9 cellular contexts compared by ENCODE assay signal in the genomic region with DNA sequence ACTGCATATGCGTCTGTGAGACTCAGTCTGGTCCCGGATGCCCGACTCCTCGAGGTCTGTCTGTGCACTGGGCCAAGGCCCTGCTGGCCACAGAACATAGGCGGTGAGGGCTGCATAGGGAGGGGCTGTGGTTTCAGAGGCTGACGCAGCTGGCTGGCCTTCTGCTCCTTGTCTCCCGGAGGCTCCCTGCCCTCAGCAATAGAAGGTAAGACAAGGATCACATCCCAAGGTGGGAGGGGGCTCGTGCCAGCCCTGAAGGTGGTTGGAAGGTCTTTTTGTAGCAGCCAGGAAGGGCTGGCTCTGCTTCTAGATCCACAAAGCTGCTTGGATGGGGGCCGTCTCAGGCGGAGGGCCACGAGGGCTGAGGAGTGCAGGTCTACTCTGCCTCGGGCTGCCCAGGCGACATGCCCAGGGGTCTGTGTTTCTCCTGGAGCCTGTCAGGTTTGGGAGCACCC.
DNase-seq lines count a peak whose midpoint lies in the region; ATAC-seq, FAIRE-seq and TF ChIP-seq lines count a peak whose summit lies in the region.
"Had no signal": no experiment of that assay in that cellular context is flagged by ENCODE, and none has a peak within 500 bp of the region (broad histone marks: within the 10 kb centered on the region; RNA-seq: fewer than 3 reads in every experiment).

No MANE protein-coding gene starts in this region.

- H3K27me3 Mint-ChIP-seq in progenitor cell of endocrine pancreas = peaks cover 5% of the 10 kb centered on the region

- peaks cover 2% of the 10 kb centered on the region for H3K4me1 Mint-ChIP-seq in progenitor cell of endocrine pancreas (ENCODE audit: low read depth)

- H3K9me3 ChIP-seq in adrenal gland (replicated peaks in 1 of 3) (no peaks in the 10 kb centered on the region), upper lobe of right lung (no peaks in the 10 kb centered on the region)

- H3K4me1 ChIP-seq in adrenal gland (replicated peaks in 1 of 2) = peaks cover 0 to 13% of the 10 kb centered on the region in 2 donors
- no peaks in the 10 kb centered on the region for H3K4me1 ChIP-seq in upper lobe of right lung

- peak; percentile 41 for ATAC-seq in upper lobe of right lung

- TF ChIP-seq CTCF in adrenal gland (IDR thresholded peaks at IDR 0.05) (peak in 4 of 6 experiments; percentile 18 to 38 (median 22)), upper lobe of right lung (IDR thresholded peaks at IDR 0.05) (no peak), progenitor cell of endocrine pancreas (IDR thresholded peaks at IDR 0.05; ENCODE audit: unreplicated experiment) (no peak)

- H3K27ac ChIP-seq in adrenal gland (peak overlapping the region in 4 of 5 donors; percentile 43 to 96 (median 84)), upper lobe of right lung (no peak overlapping the region)

- H3K27me3 ChIP-seq in adrenal gland (no peaks in the 10 kb centered on the region), upper lobe of right lung (no peaks in the 10 kb centered on the region)

- no peaks in the 10 kb centered on the region for H3K36me3 Mint-ChIP-seq in progenitor cell of endocrine pancreas (ENCODE audit: insufficient read depth)

- no peak overlapping the region for H3K27ac Mint-ChIP-seq in progenitor cell of endocrine pancreas

- H3K4me3 ChIP-seq in adrenal gland (peak overlapping the region in 2 of 4 donors; percentile 34 to 57), upper lobe of right lung (no peak overlapping the region)

- H3K36me3 ChIP-seq in adrenal gland (replicated peaks in 1 of 2) (no peaks in the 10 kb centered on the region), upper lobe of right lung (no peaks in the 10 kb centered on the region)

- H3K4me3 Mint-ChIP-seq in progenitor cell of endocrine pancreas (ENCODE audit: low read depth) = no peak overlapping the region

- peaks cover 3% of the 10 kb centered on the region for H3K9me3 Mint-ChIP-seq in progenitor cell of endocrine pancreas (ENCODE audit: low read depth)

- intact Hi-C loops in adrenal gland (cut with DNase I) (no loop called here), upper lobe of right lung (cut with DNase I) (no loop called here)

- DNase-seq in NCI-H82 (lab: John Stamatoyannopoulos, UW) (peak; percentile 47), NCI-H82 treated with DMSO at 0.1 percent for 48 hours (lab: John Stamatoyannopoulos, UW; ENCODE audit: unreplicated experiment) (no peak), adrenal gland (peak; percentile 85 to 95 (median 93)), kidney glomerular epithelial cell (lab: John Stamatoyannopoulos, UW) (peak; percentile 68), upper lobe of right lung (no peak), GM12891 (ENCODE audit: insufficient read length, low spot score) (no peak), progenitor cell of endocrine pancreas (ENCODE audit: low spot score, unreplicated experiment) (no peak), HCEC 1CT (no peak)
- DNase-seq: stimulated activated CD4-positive, alpha-beta T cell treated with anti-CD3 and anti-CD28 coated beads, Interleukin-15, amount 100 ng/mL, for 24 hours had no signal

- no peak for FAIRE-seq in GM12891 (lab: Jason Lieb, UNC)

- TF ChIP-seq POLR2A in adrenal gland (IDR thresholded peaks at IDR 0.05) (peak in 1 of 2 donors; percentile 87), GM12891 (IDR thresholded peaks at IDR 0.05; ENCODE audit: low read depth, low read length) (no peak)

- WGBS in adrenal gland, 4 donors = 9 to 36% (median 28%) methylated on average over 4 to 13 of the region's 13 CpGs

TF ChIP-seq in GM12891, 5 proteins besides CTCF, POLR2A, EP300 and RAD21:
- TF ChIP-seq POU2F2 (IDR thresholded peaks at IDR 0.05; ENCODE audit: low read depth, low read length) = no peak
- TF ChIP-seq POLR2AphosphoS5 (IDR thresholded peaks at IDR 0.05; ENCODE audit: low read depth, low read length) = no peak
- no peak for TF ChIP-seq PAX5 (IDR thresholded peaks at IDR 0.05; ENCODE audit: insufficient read depth, low read length, severe bottlenecking)
- TF ChIP-seq SPI1 (IDR thresholded peaks at IDR 0.05; ENCODE audit: low read depth, low read length) = no peak
- no peak for TF ChIP-seq TAF1 (IDR thresholded peaks at IDR 0.05; ENCODE audit: low read depth, low read length)

Comparison
In these comparisons a context has a peak if more than half of its experiments do, and no peak if none do; other contexts are left out.
1. DNase-seq: peak in NCI-H82 (single experiment), adrenal gland (7 of 7) and kidney glomerular epithelial cell (single experiment); none in NCI-H82 treated with DMSO at 0.1 percent for 48 hours (single experiment), upper lobe of right lung (single experiment), GM12891 (single experiment), progenitor cell of endocrine pancreas (single experiment) and HCEC 1CT (single experiment).
2. CTCF ChIP-seq: peak in adrenal gland (4 of 6); none in upper lobe of right lung (single experiment) and progenitor cell of endocrine pancreas (single experiment).